23 cellular contexts compared by ENCODE assay signal in the genomic region with DNA sequence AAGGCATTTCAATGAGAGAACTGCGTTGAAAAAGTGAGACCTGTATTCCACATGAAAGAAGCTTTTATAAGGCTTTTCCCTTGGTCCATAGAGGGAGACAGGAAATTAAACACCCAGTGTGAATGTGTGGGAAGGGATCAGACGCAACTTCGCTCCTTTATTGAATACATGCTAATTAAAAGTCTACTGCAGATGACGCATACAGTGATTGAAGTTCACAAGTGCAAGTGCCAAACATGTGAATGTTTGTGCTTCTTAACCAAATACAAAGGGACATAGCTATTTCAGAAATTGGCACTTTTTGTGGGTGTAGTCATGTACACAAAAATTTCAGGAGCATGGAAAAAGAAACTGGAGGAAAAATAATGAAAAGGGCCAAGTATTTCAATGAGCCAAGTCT.
A peak's percentile ranks its signal among the peaks of the same experiment; 100 is the strongest.
DNase-seq lines count a peak whose midpoint lies in the region; ATAC-seq, FAIRE-seq and TF ChIP-seq lines count a peak whose summit lies in the region.
"Had no signal": no experiment of that assay in that cellular context is flagged by ENCODE, and none has a peak within 500 bp of the region (broad histone marks: within the 10 kb centered on the region; RNA-seq: fewer than 3 reads in every experiment).

No MANE protein-coding gene starts in this region.

- TF ChIP-seq CTCF in retinal pigment epithelial cell (conservative IDR thresholded peaks at IDR 0.05; ENCODE audit: low read depth, low read length): no peak

- no peak for ATAC-seq in HG03571 (IDR thresholded peaks at IDR 0.05; ENCODE audit: unreplicated experiment)
- ATAC-seq in GM21360 (IDR thresholded peaks at IDR 0.05; ENCODE audit: unreplicated experiment): no peak
- ATAC-seq: HepG2 had no signal

- no peak for TF ChIP-seq POLR2A in H54 (IDR thresholded peaks at IDR 0.05; ENCODE audit: low read depth, low read length)

- peak; percentile 42 for DNase-seq in Daoy (ENCODE audit: low read depth)
- DNase-seq in NCI-H69 (lab: John Stamatoyannopoulos, UW): peak; percentile 37
- DNase-seq in astrocyte of the hippocampus (ENCODE audit: low read depth, low spot score): peak; percentile 71
- DNase-seq in retinal pigment epithelial cell (ENCODE audit: low read depth): peak; percentile 32
- no peak for DNase-seq in H54 (ENCODE audit: insufficient read length, low spot score)
- no peak for DNase-seq in kidney glomerular epithelial cell (lab: John Stamatoyannopoulos, UW)
- DNase-seq: 8988T, DMS153, DND-41, Karpas-422, MG63, NCI-H1105 treated with DMSO at 0.1 percent for 48 hours, NCI-H2029, NCI-H526, PC-9, SIG-M5, SK-N-SH, SW 1271 had no signal

- FAIRE-seq in H54 (lab: Jason Lieb, UNC): no peak
- FAIRE-seq: GM18507, HepG2 had no signal

- no peak overlapping the region for H3K4me3 ChIP-seq in retinal pigment epithelial cell (ENCODE audit: low read length)
- H3K4me3 ChIP-seq: HAP-1, MG63, PC-9 had no signal

Comparison
In these comparisons a context has a peak if more than half of its experiments do, and no peak if none do; other contexts are left out.
1. DNase-seq: peak in Daoy (single experiment), NCI-H69 (single experiment), astrocyte of the hippocampus (single experiment) and retinal pigment epithelial cell (single experiment); none in H54 (single experiment) and kidney glomerular epithelial cell (single experiment).